ENCODE assay signal across 18 cellular contexts in genomic region chr5:142056831-142057696, GRCh38. TPM values are rescaled to one million over a fixed set of nuclear protein-coding genes. Genes with fewer than 3 reads are reported as not detected.
DNase-seq lines count a peak whose midpoint lies in the region; TF ChIP-seq lines count a peak whose summit lies in the region.
"Had no signal": no experiment of that assay in that cellular context is flagged by ENCODE, and none has a peak within 500 bp of the region (broad histone marks: within the 10 kb centered on the region; RNA-seq: fewer than 3 reads in every experiment).

No MANE protein-coding gene starts in this region.

- no peaks in the 10 kb centered on the region for H3K36me3 Mint-ChIP-seq in activated naive CD8-positive, alpha-beta T cell treated with anti-CD3 and anti-CD28 coated beads for 36 hours

- H3K4me1 ChIP-seq in HEK293 (ENCODE audit: control insufficient read depth, insufficient read depth, low read length): peaks cover 18% of the 10 kb centered on the region
- H3K4me1 ChIP-seq: uterus had no signal

- DNase-seq in inferior parietal cortex (ENCODE audit: extremely low spot score): peak; percentile 54
- peak in 37 of 49 donors; percentile 4 to 76 (median 41) for DNase-seq in substantia nigra (lab: John Stamatoyannopoulos, UW)
- DNase-seq in SIG-M5 treated with dmso at 0.1 percent for 504 hours (lab: John Stamatoyannopoulos, UW; ENCODE audit: unreplicated experiment): no peak
- DNase-seq in SW 1271 (lab: John Stamatoyannopoulos, UW): no peak
- no peak for DNase-seq in activated naive CD8-positive, alpha-beta T cell treated with anti-CD3 and anti-CD28 coated beads for 36 hours
- DNase-seq: activated CD4-positive, alpha-beta T cell treated with anti-CD3 and anti-CD28 coated beads for 4 hours; activated CD8-positive, alpha-beta memory T cell treated with anti-CD3 and anti-CD28 coated beads, Interleukin-2, amount 50 U/mL, for 4 hours; BE2C; cortex of kidney; DMS153; HFFc6; NCI-H1417 treated with DMSO at 0.1 percent for 48 hours; NCI-H2171 treated with DMSO at 0.1 percent for 48 hours; stimulated activated naive CD8-positive, alpha-beta T cell treated with anti-CD3 and anti-CD28 coated beads, Interleukin-15, Interleukin-2, amounts not matched to agents 100 U/mL and 50 U/mL, for 24 hours; uterus had no signal

- POLR2A ChIA-PET in HEK293 (lab: Yijun Ruan, JAX): interaction anchor here (0.6 kb wide), 1 partner anchor 370 kb away, joined by 7 read pairs; no protein-coding TSS in a partner anchor

- no peak for TF ChIP-seq CTCF in HEK293 (tag by site-specific recombination; IDR thresholded peaks at IDR 0.05)

- peaks cover 27% of the 10 kb centered on the region for H3K4me1 Mint-ChIP-seq in activated naive CD8-positive, alpha-beta T cell treated with anti-CD3 and anti-CD28 coated beads for 36 hours

- no peaks in the 10 kb centered on the region for H3K9me3 Mint-ChIP-seq in activated naive CD8-positive, alpha-beta T cell treated with anti-CD3 and anti-CD28 coated beads for 36 hours
- H3K9me3 Mint-ChIP-seq: HFFc6, neural crest cell had no signal

- H3K4me3 Mint-ChIP-seq in activated naive CD8-positive, alpha-beta T cell treated with anti-CD3 and anti-CD28 coated beads for 36 hours: no peak overlapping the region
- H3K4me3 Mint-ChIP-seq: HFFc6, neural crest cell had no signal

- H3K27ac ChIP-seq in HEK293 (ENCODE audit: extremely low read depth, low read depth, low read length) (peak overlapping the region; percentile 52), angular gyrus (ENCODE audit: low read depth, low read length) (peak overlapping the region; percentile 82), substantia nigra (ENCODE audit: low read depth, low read length, poor library complexity, severe bottlenecking) (peak overlapping the region; percentile 6)
- H3K27ac ChIP-seq: uterus had no signal

- CTCF ChIA-PET in HEK293 (lab: Yijun Ruan, JAX): interaction anchor here (0.7 to 1.2 kb wide), 3 partner anchors 43 to 182 kb away, joined by 3 to 6 read pairs (median 3); no protein-coding TSS in a partner anchor

- H3K36me3 ChIP-seq in HEK293 (ENCODE audit: control insufficient read depth in 2 of 2, insufficient read depth in 1 of 2, low read length in 2 of 2): no peaks in the 10 kb centered on the region
- H3K36me3 ChIP-seq: BE2C, uterus had no signal

- no peak overlapping the region for H3K4me3 ChIP-seq in HEK293 (ENCODE audit: low read depth, low read length)
- H3K4me3 ChIP-seq: uterus had no signal

- no peaks in the 10 kb centered on the region for H3K9me3 ChIP-seq in HEK293 (ENCODE audit: control insufficient read depth, insufficient read depth, low read depth, low read length)
- H3K9me3 ChIP-seq: BE2C, uterus had no signal

- H3K27me3 Mint-ChIP-seq in activated naive CD8-positive, alpha-beta T cell treated with anti-CD3 and anti-CD28 coated beads for 36 hours: no peaks in the 10 kb centered on the region

- no peak overlapping the region for H3K27ac Mint-ChIP-seq in activated naive CD8-positive, alpha-beta T cell treated with anti-CD3 and anti-CD28 coated beads for 36 hours
- H3K27ac Mint-ChIP-seq: HFFc6 had no signal

TF ChIP-seq in HEK293, 187 proteins besides CTCF, POLR2A, EP300 and RAD21:
- no peak for TF ChIP-seq ZBTB48 (tag by site-specific recombination; IDR thresholded peaks at IDR 0.05)
- TF ChIP-seq FEZF1 (tag by site-specific recombination; IDR thresholded peaks at IDR 0.05): peak; percentile 28; the same call in 1 of the 2 replicates
- no peak for TF ChIP-seq ZNF19 (tag by site-specific recombination; IDR thresholded peaks at IDR 0.05; ENCODE audit: low read depth)
- TF ChIP-seq GLIS1 (tag by site-specific recombination; IDR thresholded peaks at IDR 0.05): peak; percentile 26; the same call in 1 of the 2 replicates
- TF ChIP-seq, protein P1, sequence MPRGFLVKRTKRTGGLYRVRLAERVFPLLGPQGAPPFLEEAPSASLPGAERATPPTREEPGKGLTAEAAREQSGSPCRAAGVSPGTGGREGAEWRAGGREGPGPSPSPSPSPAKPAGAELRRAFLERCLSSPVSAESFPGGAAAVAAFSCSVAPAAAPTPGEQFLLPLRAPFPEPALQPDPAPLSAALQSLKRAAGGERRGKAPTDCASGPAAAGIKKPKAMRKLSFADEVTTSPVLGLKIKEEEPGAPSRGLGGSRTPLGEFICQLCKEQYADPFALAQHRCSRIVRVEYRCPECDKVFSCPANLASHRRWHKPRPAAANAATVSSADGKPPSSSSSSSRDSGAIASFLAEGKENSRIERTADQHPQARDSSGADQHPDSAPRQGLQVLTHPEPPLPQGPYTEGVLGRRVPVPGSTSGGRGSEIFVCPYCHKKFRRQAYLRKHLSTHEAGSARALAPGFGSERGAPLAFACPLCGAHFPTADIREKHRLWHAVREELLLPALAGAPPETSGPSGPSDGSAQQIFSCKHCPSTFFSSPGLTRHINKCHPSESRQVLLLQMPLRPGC (tag by site-specific recombination; IDR thresholded peaks at IDR 0.05): no peak
- no peak for TF ChIP-seq ZNF580 (tag by site-specific recombination; IDR thresholded peaks at IDR 0.05)
- peak; percentile 83 for TF ChIP-seq WT1 (tag by site-specific recombination; IDR thresholded peaks at IDR 0.05)
- peak; percentile 72 for TF ChIP-seq OSR2 (tag by site-specific recombination; IDR thresholded peaks at IDR 0.05)
- TF ChIP-seq ZNF274 (IDR thresholded peaks at IDR 0.05; ENCODE audit: low read length): no peak
- TF ChIP-seq ZNF274 (tag by site-specific recombination; IDR thresholded peaks at IDR 0.05; ENCODE audit: borderline replicate concordance): no peak
- 0 out of 2 replicates have a peak, but pooled peaks have one; percentile 46 for TF ChIP-seq ZNF561 (tag by site-specific recombination; IDR thresholded peaks at IDR 0.05; ENCODE audit: borderline replicate concordance)
- 0 out of 2 replicates have a peak, but pooled peaks have one; percentile 43 for TF ChIP-seq IKZF3 (tag by site-specific recombination; IDR thresholded peaks at IDR 0.05)
- TF ChIP-seq TCF7L2 (IDR thresholded peaks at IDR 0.05; ENCODE audit: borderline replicate concordance, low read depth, low read length): 0 out of 2 replicates have a peak, but pooled peaks have one; percentile 14
- TF ChIP-seq ZSCAN30 (tag by site-specific recombination; IDR thresholded peaks at IDR 0.05): 0 out of 2 replicates have a peak, but pooled peaks have one; percentile 27
- TF ChIP-seq ZNF560 (tag by site-specific recombination; IDR thresholded peaks at IDR 0.05; ENCODE audit: borderline replicate concordance): no peak
- no peak for TF ChIP-seq KLF8 (tag by site-specific recombination; IDR thresholded peaks at IDR 0.05)
- TF ChIP-seq YY2 (tag by site-specific recombination; IDR thresholded peaks at IDR 0.05): no peak
- 0 out of 2 replicates have a peak, but pooled peaks have one; percentile 24 for TF ChIP-seq ZNF335 (tag by site-specific recombination; conservative IDR thresholded peaks at IDR 0.05)
- peak; percentile 88; the same call in 1 of the 2 replicates for TF ChIP-seq ZNF24 (tag by site-specific recombination; IDR thresholded peaks at IDR 0.05)
- TF ChIP-seq ZEB2 (tag by site-specific recombination; IDR thresholded peaks at IDR 0.05): no peak
- TF ChIP-seq ZNF366 (tag by site-specific recombination; conservative IDR thresholded peaks at IDR 0.05): 0 out of 2 replicates have a peak, but pooled peaks have one; percentile 14
- TF ChIP-seq, protein P2, sequence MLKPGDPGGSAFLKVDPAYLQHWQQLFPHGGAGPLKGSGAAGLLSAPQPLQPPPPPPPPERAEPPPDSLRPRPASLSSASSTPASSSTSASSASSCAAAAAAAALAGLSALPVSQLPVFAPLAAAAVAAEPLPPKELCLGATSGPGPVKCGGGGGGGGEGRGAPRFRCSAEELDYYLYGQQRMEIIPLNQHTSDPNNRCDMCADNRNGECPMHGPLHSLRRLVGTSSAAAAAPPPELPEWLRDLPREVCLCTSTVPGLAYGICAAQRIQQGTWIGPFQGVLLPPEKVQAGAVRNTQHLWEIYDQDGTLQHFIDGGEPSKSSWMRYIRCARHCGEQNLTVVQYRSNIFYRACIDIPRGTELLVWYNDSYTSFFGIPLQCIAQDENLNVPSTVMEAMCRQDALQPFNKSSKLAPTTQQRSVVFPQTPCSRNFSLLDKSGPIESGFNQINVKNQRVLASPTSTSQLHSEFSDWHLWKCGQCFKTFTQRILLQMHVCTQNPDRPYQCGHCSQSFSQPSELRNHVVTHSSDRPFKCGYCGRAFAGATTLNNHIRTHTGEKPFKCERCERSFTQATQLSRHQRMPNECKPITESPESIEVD (tag by site-specific recombination; IDR thresholded peaks at IDR 0.05): peak; percentile 88
- no peak for TF ChIP-seq ZBTB1 (tag by site-specific recombination; IDR thresholded peaks at IDR 0.05)
- TF ChIP-seq, protein P3, sequence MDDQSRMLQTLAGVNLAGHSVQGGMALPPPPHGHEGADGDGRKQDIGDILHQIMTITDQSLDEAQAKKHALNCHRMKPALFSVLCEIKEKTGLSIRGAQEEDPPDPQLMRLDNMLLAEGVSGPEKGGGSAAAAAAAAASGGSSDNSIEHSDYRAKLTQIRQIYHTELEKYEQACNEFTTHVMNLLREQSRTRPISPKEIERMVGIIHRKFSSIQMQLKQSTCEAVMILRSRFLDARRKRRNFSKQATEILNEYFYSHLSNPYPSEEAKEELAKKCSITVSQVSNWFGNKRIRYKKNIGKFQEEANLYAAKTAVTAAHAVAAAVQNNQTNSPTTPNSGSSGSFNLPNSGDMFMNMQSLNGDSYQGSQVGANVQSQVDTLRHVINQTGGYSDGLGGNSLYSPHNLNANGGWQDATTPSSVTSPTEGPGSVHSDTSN (CRISPR knock-in tag; IDR thresholded peaks at IDR 0.05): no peak
- no peak; the same call in 1 of the 2 replicates for TF ChIP-seq KLF10 (tag by site-specific recombination; IDR thresholded peaks at IDR 0.05)
- TF ChIP-seq ZNF391 (tag by site-specific recombination; IDR thresholded peaks at IDR 0.05; ENCODE audit: borderline replicate concordance, low read depth): no peak
- no peak for TF ChIP-seq ZNF677 (tag by site-specific recombination; IDR thresholded peaks at IDR 0.05)

RNA-seq across cellular contexts. Expression of gene GNPDA1, which starts 44.2 kb away (rescaled TPM):
- 100 to 1,000 TPM; 140 to 148 TPM for total RNA-seq in activated naive CD8-positive, alpha-beta T cell treated with anti-CD3 and anti-CD28 coated beads for 36 hours

RNA-seq across cellular contexts. Expression of gene NDFIP1, which starts 51.5 kb away (rescaled TPM):
- total RNA-seq in activated naive CD8-positive, alpha-beta T cell treated with anti-CD3 and anti-CD28 coated beads for 36 hours: 100 to 1,000 TPM in 1 of 2 experiments, 10 to 100 TPM in 1; 97.3 to 100 TPM

Comparison
In these comparisons a context has a peak if more than half of its experiments do, and no peak if none do; other contexts are left out.
1. H3K27ac ChIP-seq: peak in every context shown above with its lines; median percentile 82 in angular gyrus; 52 in HEK293; 6 in substantia nigra.
2. DNase-seq: peak in inferior parietal cortex (single experiment) and substantia nigra (37 of 49); none in SIG-M5 treated with dmso at 0.1 percent for 504 hours (single experiment), SW 1271 (0 of 2) and activated naive CD8-positive, alpha-beta T cell treated with anti-CD3 and anti-CD28 coated beads for 36 hours (single experiment).